In genomic region chr16:30656974-30657865, GRCh38 we compare ENCODE assay signal across 8 cellular contexts. TPM values are rescaled to one million over a fixed set of nuclear protein-coding genes. Genes with fewer than 3 reads are reported as not detected.
DNase-seq lines count a peak whose midpoint lies in the region; ATAC-seq lines count a peak whose summit lies in the region.

No MANE protein-coding gene starts in this region.

- H3K36me3 ChIP-seq in ES-I3 (ENCODE audit: insufficient read depth, low read length) (no peaks in the 10 kb centered on the region; the same call in 1 of the 2 replicates), MG63 (peaks cover 57% of the 10 kb centered on the region), muscle layer of colon (ENCODE audit: insufficient read depth, low read length) (peaks cover 58% of the 10 kb centered on the region)

- no peak for DNase-seq in MG63
- DNase-seq in caudate nucleus (lab: John Stamatoyannopoulos, UW), result no peak
- no peak for DNase-seq in globus pallidus (ENCODE audit: low spot score)
- no peak for DNase-seq in OCI-M2 (lab: John Stamatoyannopoulos, UW; ENCODE audit: unreplicated experiment)

- no peaks in the 10 kb centered on the region for H3K27me3 ChIP-seq in MG63
- no peaks in the 10 kb centered on the region for H3K27me3 ChIP-seq in muscle layer of colon (ENCODE audit: control insufficient read depth in 1 of 2, insufficient read depth in 2 of 2, low read length in 2 of 2)

- H3K4me3 ChIP-seq in MG63 (peak overlapping the region; percentile 48), muscle layer of colon (ENCODE audit: low read depth in 1 of 2, low read length in 2 of 2) (peak overlapping the region; percentile 28 to 84)

- no peaks in the 10 kb centered on the region; the same call in none of the 2 replicates for H3K4me1 ChIP-seq in ES-I3 (ENCODE audit: insufficient read depth, low read length)
- H3K4me1 ChIP-seq in muscle layer of colon (ENCODE audit: insufficient read depth, low read length), result peaks cover 51% of the 10 kb centered on the region

- H3K9ac ChIP-seq in ES-I3 (ENCODE audit: low read depth, low read length) (peak overlapping the region; percentile 65), muscle layer of colon (ENCODE audit: low read length) (peak overlapping the region; percentile 74)

- peak overlapping the region; percentile 100 for H3K27ac ChIP-seq in caudate nucleus (ENCODE audit: low read depth, low read length)
- peak overlapping the region; percentile 70 for H3K27ac ChIP-seq in muscle layer of colon (ENCODE audit: low read depth, low read length)

- H3K9me3 ChIP-seq in ES-I3 (ENCODE audit: control insufficient read depth, insufficient read depth, low read length), result no peaks in the 10 kb centered on the region
- no peaks in the 10 kb centered on the region for H3K9me3 ChIP-seq in MG63
- H3K9me3 ChIP-seq in muscle layer of colon (ENCODE audit: low read length), result no peaks in the 10 kb centered on the region

- ATAC-seq in HG02759 (IDR thresholded peaks at IDR 0.05; ENCODE audit: unreplicated experiment), result no peak
- no peak for ATAC-seq in GM18520 (IDR thresholded peaks at IDR 0.05; ENCODE audit: unreplicated experiment)

RNA-seq across cellular contexts. Expression of gene FBRS, which starts 1.0 kb away (rescaled TPM):
- 6.0 and 14.5 TPM in 2 replicates for total RNA-seq in MG63 (2014; rRNA removed; shearing (Covaris generic); ENCODE audit: low replicate concordance)

RNA-seq across cellular contexts. Expression of gene PRR14, which starts 6.5 kb away (rescaled TPM):
- total RNA-seq in MG63 (2014; rRNA removed; shearing (Covaris generic); ENCODE audit: low replicate concordance), result 1.7 and 5.3 TPM in 2 replicates

RNA-seq across cellular contexts. Expression of gene SRCAP, which starts 41.8 kb away (rescaled TPM):
- 2.6 and 6.9 TPM in 2 replicates for total RNA-seq in MG63 (2014; rRNA removed; shearing (Covaris generic); ENCODE audit: low replicate concordance)

RNA-seq across cellular contexts. Expression of gene ZNF689, which starts 47.0 kb away (rescaled TPM):
- 6.5 and 9.1 TPM in 2 replicates for total RNA-seq in MG63 (2014; rRNA removed; shearing (Covaris generic); ENCODE audit: low replicate concordance)
